In the genomic region with DNA sequence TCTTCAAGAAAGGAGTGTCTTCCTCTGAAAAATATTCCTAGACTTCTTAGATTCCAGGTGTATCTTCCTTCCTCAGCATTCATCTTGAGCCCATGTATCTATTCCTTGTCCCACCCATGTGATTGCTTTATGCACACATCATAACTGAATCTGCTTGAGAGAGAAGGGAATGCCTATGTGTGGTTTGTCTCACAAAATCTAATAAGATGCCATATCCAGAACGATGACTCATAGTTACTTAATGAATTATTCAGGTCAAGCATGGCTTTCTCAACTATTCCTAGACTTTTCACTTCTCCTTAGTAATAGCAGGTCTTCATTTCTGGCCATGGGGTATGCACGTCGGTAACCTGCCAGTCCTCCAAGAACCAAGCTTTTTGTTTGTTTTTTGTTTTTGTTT, we compare ENCODE assay signal across 11 cellular contexts.
A peak's percentile ranks its signal among the peaks of the same experiment; 100 is the strongest.
DNase-seq lines count a peak whose midpoint lies in the region; ATAC-seq and TF ChIP-seq lines count a peak whose summit lies in the region.
"Had no signal": no experiment of that assay in that cellular context is flagged by ENCODE, and none has a peak within 500 bp of the region (broad histone marks: within the 10 kb centered on the region; RNA-seq: fewer than 3 reads in every experiment).

No MANE protein-coding gene starts in this region.

- H3K79me1 ChIP-seq in mesendoderm (ENCODE audit: low read length), result no peaks in the 10 kb centered on the region

- WGBS in mesendoderm (ENCODE audit: extremely low coverage, insufficient coverage, low lambda C conversion rate), result no CpG with 5 or more reads among the region's 3 CpGs
- WGBS in urinary bladder, result 58% methylated on average over 3 of the region's 3 CpGs

- no peaks in the 10 kb centered on the region for H3K27me3 Mint-ChIP-seq in MCF 10A (ENCODE audit: insufficient read depth, unreplicated experiment)

- H2AK5ac ChIP-seq in mesendoderm (ENCODE audit: low read length), result no peak overlapping the region

- H3K4me3 ChIP-seq in breast epithelium, result no peak overlapping the region
- H3K4me3 ChIP-seq in mesendoderm (ENCODE audit: low read length), result no peak overlapping the region
- H3K4me3 ChIP-seq in urinary bladder (ENCODE audit: low read depth, low read length), result no peak overlapping the region

- H3K36me3 ChIP-seq in breast epithelium (no peaks in the 10 kb centered on the region), mesendoderm (ENCODE audit: control insufficient read depth, insufficient read depth, low read length) (no peaks in the 10 kb centered on the region), urinary bladder (ENCODE audit: insufficient read depth) (no peaks in the 10 kb centered on the region)
- H3K36me3 ChIP-seq: neutrophil had no signal

- no peak overlapping the region for H3K4me2 ChIP-seq in mesendoderm (ENCODE audit: low read length)

- H3K27ac Mint-ChIP-seq in MCF 10A (ENCODE audit: low read depth, unreplicated experiment), result no peak overlapping the region
- H3K27ac Mint-ChIP-seq: activated T-helper 2 cell treated with anti-CD3 and anti-CD28 coated beads, Interferon-gamma antibody, Interleukin-2, Interleukin-4, amounts not matched to agents 10 μg/mL and 5 μg/mL and 100 μg/mL, durations not matched to agents 14 hours and 24 hours and 36 hours had no signal

- H3K79me2 ChIP-seq in mesendoderm (ENCODE audit: control insufficient read depth, insufficient read depth, low read length), result no peaks in the 10 kb centered on the region

- no peak overlapping the region for H3K4ac ChIP-seq in mesendoderm (ENCODE audit: low read depth, low read length)

- intact Hi-C loops in breast epithelium (cut with DNase I; ENCODE audit: low total_unique reads), result no loop called here
- intact Hi-C loops in MCF 10A (cut with micrococcal nuclease), result no loop called here

- CTCF ChIA-PET in MCF 10A (lab: Yijun Ruan, JAX), result no interaction called here

- H3K4me1 ChIP-seq in breast epithelium (no peaks in the 10 kb centered on the region), mesendoderm (ENCODE audit: control insufficient read depth, low read depth, low read length) (peaks cover 7% of the 10 kb centered on the region), urinary bladder (ENCODE audit: insufficient read depth) (no peaks in the 10 kb centered on the region)

- no peak overlapping the region for H3K9ac ChIP-seq in mesendoderm (ENCODE audit: low read length)

- no peak overlapping the region for H3K56ac ChIP-seq in mesendoderm (ENCODE audit: low read length)

- TF ChIP-seq POLR2A in breast epithelium (IDR thresholded peaks at IDR 0.05), result no peak

- no peak overlapping the region for H3K23ac ChIP-seq in mesendoderm (ENCODE audit: low read length)

- H3K18ac ChIP-seq in mesendoderm (ENCODE audit: low read length), result peak overlapping the region; percentile 78

- H3K36me3 Mint-ChIP-seq in MCF 10A (ENCODE audit: insufficient read depth, unreplicated experiment), result no peaks in the 10 kb centered on the region

- H2BK15ac ChIP-seq in mesendoderm (replicated peaks; ENCODE audit: low read depth), result no peak overlapping the region

- no TSS peak for BruUV-seq in MCF 10A (replicated peaks; lab: Mats Ljungman, UMichigan)

- H3K9me3 ChIP-seq in breast epithelium, result no peaks in the 10 kb centered on the region
- H3K9me3 ChIP-seq: neutrophil had no signal

- no peak overlapping the region for H2BK120ac ChIP-seq in mesendoderm (ENCODE audit: low read depth, low read length)

- H4K5ac ChIP-seq in mesendoderm (ENCODE audit: low read length), result no peak overlapping the region

- no peak overlapping the region for H2BK5ac ChIP-seq in mesendoderm (ENCODE audit: low read length)

- DNase-seq in breast epithelium (ENCODE audit: low spot score in 2 of 2) (no peak), MCF 10A (ENCODE audit: unreplicated experiment) (no peak), mesendoderm (no peak), islet precursor cell (no peak), DMS79 treated with DMSO at 0.1 percent for 48 hours (lab: John Stamatoyannopoulos, UW) (no peak)
- DNase-seq: NCI-H2107 had no signal

- H3K27me3 ChIP-seq in breast epithelium (no peaks in the 10 kb centered on the region), mesendoderm (ENCODE audit: insufficient read depth, low read length, poor library complexity) (no peaks in the 10 kb centered on the region)
- H3K27me3 ChIP-seq: neutrophil had no signal

- peaks cover 5% of the 10 kb centered on the region for H3K4me1 Mint-ChIP-seq in MCF 10A (ENCODE audit: insufficient read depth, unreplicated experiment)

- no peak overlapping the region for H3K4me3 Mint-ChIP-seq in MCF 10A (ENCODE audit: unreplicated experiment)

- no peak for TF ChIP-seq CTCF in breast epithelium (IDR thresholded peaks at IDR 0.05)
- TF ChIP-seq CTCF in MCF 10A (IDR thresholded peaks at IDR 0.05; ENCODE audit: unreplicated experiment), result no peak

- H3K9me3 Mint-ChIP-seq in MCF 10A (ENCODE audit: unreplicated experiment), result peaks cover 7% of the 10 kb centered on the region

- POLR2A ChIA-PET in MCF 10A (lab: Yijun Ruan, JAX), result interaction anchor here (0.5 kb wide), 1 partner anchor 154 kb away, joined by 3 read pairs; no protein-coding TSS in a partner anchor

- no peak overlapping the region for H4K8ac ChIP-seq in mesendoderm (ENCODE audit: low read depth, low read length)

- ATAC-seq in HG03175 (IDR thresholded peaks at IDR 0.05; ENCODE audit: unreplicated experiment), result no peak

- peak overlapping the region; percentile 57 to 59 for H3K27ac ChIP-seq in breast epithelium
- peak overlapping the region; percentile 2 for H3K27ac ChIP-seq in cingulate gyrus (ENCODE audit: low read depth, low read length)
- H3K27ac ChIP-seq in mesendoderm (ENCODE audit: low read depth, low read length), result no peak overlapping the region
- peak overlapping the region; percentile 64 for H3K27ac ChIP-seq in urinary bladder (ENCODE audit: low read depth)
- H3K27ac ChIP-seq: neutrophil had no signal
